Comparison of ENCODE assay signal across 15 cellular contexts in the genomic region with DNA sequence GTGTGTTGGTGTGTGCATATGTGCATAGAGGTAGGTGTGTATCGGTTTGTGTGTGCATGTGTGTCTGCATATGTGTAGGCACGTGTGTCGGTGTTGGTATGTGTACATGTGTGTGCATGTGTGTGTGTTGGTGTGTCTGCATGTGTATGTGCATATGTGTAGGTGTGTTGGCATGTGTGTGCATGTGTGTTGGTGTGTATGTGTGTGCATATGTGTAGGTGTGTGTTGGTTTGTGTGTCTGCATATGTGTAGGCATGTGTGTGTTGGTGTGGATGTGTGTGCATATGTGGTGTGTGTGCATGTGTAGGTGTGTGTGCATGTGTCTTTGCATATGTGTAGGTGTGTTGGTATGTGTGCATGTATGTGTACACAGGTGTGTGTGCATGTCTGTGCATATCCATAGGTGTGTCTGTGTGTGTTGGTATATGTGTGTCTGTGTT. TPM values are rescaled to one million over a fixed set of nuclear protein-coding genes. Genes with fewer than 3 reads are reported as not detected.
DNase-seq lines count a peak whose midpoint lies in the region; ATAC-seq, FAIRE-seq and TF ChIP-seq lines count a peak whose summit lies in the region.
"Had no signal": no experiment of that assay in that cellular context is flagged by ENCODE, and none has a peak within 500 bp of the region (broad histone marks: within the 10 kb centered on the region; RNA-seq: fewer than 3 reads in every experiment).

No MANE protein-coding gene starts in this region.

- H3K36me3 ChIP-seq in HepG2 (replicated peaks in 1 of 2; ENCODE audit: control insufficient read depth in 1 of 2, insufficient read depth in 2 of 2, low read length in 2 of 2) (no peaks in the 10 kb centered on the region), right lobe of liver (no peaks in the 10 kb centered on the region), K562 (ENCODE audit: control insufficient read depth, insufficient read depth, low read length) (no peaks in the 10 kb centered on the region), neuronal stem cell (replicated peaks in 1 of 2; ENCODE audit: control insufficient read depth in 2 of 2, insufficient read depth in 2 of 2, low read length in 2 of 2) (peaks cover 0 to 2% of the 10 kb centered on the region in 2 donors)
- H3K36me3 ChIP-seq: BLaER1 treated with 17β-estradiol and CSF1 and Interleukin-3, amounts not matched to agents 10 nM and 100 nM had no signal

- BruUV-seq in HepG2 (replicated peaks; lab: Mats Ljungman, UMichigan), result no TSS peak
- no TSS peak for BruUV-seq in K562 (replicated peaks; lab: Mats Ljungman, UMichigan)

- in situ Hi-C loops in HepG2 (cut with HindIII; ENCODE audit: extremely low pct_ligation_motif_present, low pct_unique_long_range_greater_than_20kb) (no loop called here), K562 (cut with MboI) (no loop called here)

- no peak overlapping the region for H2AK5ac ChIP-seq in neuronal stem cell (ENCODE audit: low read depth, low read length)

- H3K9me3 ChIP-seq in HepG2 (ENCODE audit: low read length) (no peaks in the 10 kb centered on the region), right lobe of liver (no peaks in the 10 kb centered on the region), K562 (replicated peaks; ENCODE audit: control insufficient read depth, insufficient read depth, low read depth, low read length) (no peaks in the 10 kb centered on the region; the same call in none of the 2 replicates), neuronal stem cell (replicated peaks in 1 of 2; ENCODE audit: control insufficient read depth in 2 of 2, insufficient read depth in 1 of 2, low read depth in 1 of 2, low read length in 2 of 2) (peaks cover 0 to 4% of the 10 kb centered on the region in 2 donors)

- no peak overlapping the region for H2BK15ac ChIP-seq in neuronal stem cell (ENCODE audit: low read length)

- TF ChIP-seq CTCF in HepG2 (CRISPR knock-in tag; IDR thresholded peaks at IDR 0.05) (no peak), right lobe of liver (IDR thresholded peaks at IDR 0.05) (no peak), K562 (IDR thresholded peaks at IDR 0.05 in 2 of 3, conservative IDR thresholded peaks at IDR 0.05 in 1 of 3; ENCODE audit: insufficient read depth in 2 of 3, low read depth in 1 of 3, low read length in 3 of 3) (no peak)

- no peak overlapping the region for H3K27ac ChIP-seq in HepG2 (ENCODE audit: extremely low read length, insufficient read depth, low read length)
- H3K27ac ChIP-seq in right lobe of liver, result no peak overlapping the region
- no peak overlapping the region for H3K27ac ChIP-seq in K562 (ENCODE audit: extremely low read depth, low read depth, low read length)
- H3K27ac ChIP-seq in neuronal stem cell (replicated peaks; ENCODE audit: low read length), result no peak overlapping the region
- H3K27ac ChIP-seq: BLaER1 treated with 17β-estradiol and CSF1 and Interleukin-3, amounts not matched to agents 10 nM and 100 nM had no signal

- no peaks in the 10 kb centered on the region for H4K20me1 ChIP-seq in HepG2 (ENCODE audit: insufficient read depth, low read length)
- H4K20me1 ChIP-seq in K562 (replicated peaks; ENCODE audit: control insufficient read depth, insufficient read depth, low read length), result 0 out of 2 replicates have a peak, but pooled peaks cover 5% of the 10 kb centered on the region

- TF ChIP-seq POLR2A in HepG2 (IDR thresholded peaks at IDR 0.05; ENCODE audit: insufficient read depth in 1 of 2, low read depth in 2 of 2, low read length in 2 of 2) (peak in 1 of 2 experiments; percentile 66; a peak in 3 of 4 replicates), right lobe of liver (IDR thresholded peaks at IDR 0.05) (no peak), K562 (conservative IDR thresholded peaks at IDR 0.05) (no peak)

- H3K4me3 ChIP-seq in HepG2 (replicated peaks in 1 of 3; ENCODE audit: insufficient read depth in 1 of 3, low read depth in 2 of 3, low read length in 3 of 3), result no peak overlapping the region
- H3K4me3 ChIP-seq in right lobe of liver, result no peak overlapping the region
- no peak overlapping the region for H3K4me3 ChIP-seq in K562
- peak overlapping the region in 1 of 2 donors; percentile 73 for H3K4me3 ChIP-seq in neuronal stem cell (ENCODE audit: low read length in 2 of 2)
- H3K4me3 ChIP-seq: BLaER1 treated with 17β-estradiol and CSF1 and Interleukin-3, amounts not matched to agents 10 nM and 100 nM had no signal

- no peak overlapping the region for H4K8ac ChIP-seq in neuronal stem cell (ENCODE audit: low read depth, low read length)

- H3K27me3 ChIP-seq in HepG2 (ENCODE audit: control insufficient read depth in 1 of 2, insufficient read depth in 2 of 2, low read length in 2 of 2) (peaks cover 0 to 11% of the 10 kb centered on the region in 2 experiments; a peak in 2 of 5 replicates), right lobe of liver (peaks cover 0 to 8% of the 10 kb centered on the region in 2 donors), K562 (ENCODE audit: control insufficient read depth in 2 of 2, insufficient read depth in 2 of 2, low read length in 2 of 2) (peaks cover 8 to 49% of the 10 kb centered on the region in 2 experiments; a peak in 3 of 5 replicates), neuronal stem cell (ENCODE audit: control insufficient read depth in 3 of 3, insufficient read depth in 3 of 3, low read depth in 1 of 3, low read length in 3 of 3) (peaks cover 0 to 6% (median 2%) of the 10 kb centered on the region in 3 experiments)

- peaks cover 4% of the 10 kb centered on the region for H3K79me1 ChIP-seq in neuronal stem cell (ENCODE audit: low read depth, low read length)

- no peak for TF ChIP-seq RAD21 in HepG2 (CRISPR knock-in tag; IDR thresholded peaks at IDR 0.05)
- no peak for TF ChIP-seq RAD21 in K562 (CRISPR knock-in tag; conservative IDR thresholded peaks at IDR 0.05 in 1 of 2, IDR thresholded peaks at IDR 0.05 in 1 of 2)

- H2BK120ac ChIP-seq in neuronal stem cell (ENCODE audit: low read depth, low read length), result no peak overlapping the region

- FAIRE-seq in HepG2 (lab: Jason Lieb, UNC) (peak; percentile 82), K562 (lab: Jason Lieb, UNC) (no peak)
- FAIRE-seq: H54 had no signal

- CTCF ChIA-PET in HepG2 (lab: Yijun Ruan, JAX; ENCODE audit: low intra/inter-chr PET ratio, low total read pairs) (no interaction called here), K562 (lab: Yijun Ruan, JAX; ENCODE audit: low intra/inter-chr PET ratio) (no interaction called here)

- peaks cover 0 to 7% of the 10 kb centered on the region in 2 donors for H3K27me3 Mint-ChIP-seq in effector memory CD8-positive, alpha-beta T cell
- H3K27me3 Mint-ChIP-seq in activated naive CD8-positive, alpha-beta T cell treated with anti-CD3 and anti-CD28 coated beads, Interleukin-2, amount 50 U/mL, for 24 hours, result peaks cover 2% of the 10 kb centered on the region

- H3K14ac ChIP-seq in neuronal stem cell (ENCODE audit: low read length), result no peak overlapping the region

- H4K91ac ChIP-seq in neuronal stem cell (ENCODE audit: low read depth, low read length, poor library complexity), result no peak overlapping the region

- H2AFZ ChIP-seq in HepG2 (ENCODE audit: low read length) (no peak overlapping the region), K562 (ENCODE audit: low read depth, low read length) (no peak overlapping the region), neuronal stem cell (ENCODE audit: low read length) (no peak overlapping the region)

- no peak overlapping the region for H3K4me3 Mint-ChIP-seq in effector memory CD8-positive, alpha-beta T cell
- no peak overlapping the region for H3K4me3 Mint-ChIP-seq in activated naive CD8-positive, alpha-beta T cell treated with anti-CD3 and anti-CD28 coated beads, Interleukin-2, amount 50 U/mL, for 24 hours
- H3K4me3 Mint-ChIP-seq: CD4-positive, CD25-positive, alpha-beta regulatory T cell had no signal

- H3K4me1 ChIP-seq in HepG2 (ENCODE audit: insufficient read depth, low read length), result peaks cover 31% of the 10 kb centered on the region
- H3K4me1 ChIP-seq in right lobe of liver, result peaks cover 0 to 9% (median 0%) of the 10 kb centered on the region in 4 donors
- H3K4me1 ChIP-seq in K562 (replicated peaks in 1 of 2; ENCODE audit: control insufficient read depth in 2 of 2, insufficient read depth in 2 of 2, low read length in 2 of 2), result peaks cover 0 to 27% of the 10 kb centered on the region in 2 experiments; a peak in 3 of 5 replicates
- H3K4me1 ChIP-seq in neuronal stem cell (ENCODE audit: control insufficient read depth in 2 of 2, insufficient read depth in 1 of 2, low read depth in 1 of 2, low read length in 2 of 2), result peaks cover 10 to 13% of the 10 kb centered on the region in 2 donors

- H3K23ac ChIP-seq in neuronal stem cell (ENCODE audit: low read depth, low read length, poor library complexity), result no peak overlapping the region

- H3K36me3 Mint-ChIP-seq in effector memory CD8-positive, alpha-beta T cell (ENCODE audit: insufficient read depth), result no peaks in the 10 kb centered on the region
- H3K36me3 Mint-ChIP-seq in activated naive CD8-positive, alpha-beta T cell treated with anti-CD3 and anti-CD28 coated beads, Interleukin-2, amount 50 U/mL, for 24 hours (ENCODE audit: low read depth), result no peaks in the 10 kb centered on the region
- H3K36me3 Mint-ChIP-seq: CD4-positive, CD25-positive, alpha-beta regulatory T cell had no signal

- POLR2A ChIA-PET in HepG2 (lab: Yijun Ruan, JAX), result no interaction called here
- POLR2A ChIA-PET in K562 (lab: Yijun Ruan, JAX), result no interaction called here

- no peak overlapping the region for H2BK5ac ChIP-seq in neuronal stem cell (ENCODE audit: low read length)

- H3K9me3 Mint-ChIP-seq in effector memory CD8-positive, alpha-beta T cell, result no peaks in the 10 kb centered on the region
- no peaks in the 10 kb centered on the region for H3K9me3 Mint-ChIP-seq in activated naive CD8-positive, alpha-beta T cell treated with anti-CD3 and anti-CD28 coated beads, Interleukin-2, amount 50 U/mL, for 24 hours
- H3K9me3 Mint-ChIP-seq: CD4-positive, CD25-positive, alpha-beta regulatory T cell had no signal

- no peak overlapping the region for H3K4me2 ChIP-seq in HepG2 (ENCODE audit: low read depth, low read length)
- no peak overlapping the region for H3K4me2 ChIP-seq in K562 (ENCODE audit: insufficient read depth, low read length)
- H3K4me2 ChIP-seq in neuronal stem cell (ENCODE audit: insufficient read depth, low read length, poor library complexity, severe bottlenecking), result no peak overlapping the region
- H3K4me2 ChIP-seq: BLaER1 treated with 17β-estradiol and CSF1 and Interleukin-3, amounts not matched to agents 10 nM and 100 nM had no signal

- no peak for TF ChIP-seq EP300 in HepG2 (IDR thresholded peaks at IDR 0.05; ENCODE audit: low read depth in 2 of 2, low read length in 2 of 2)
- TF ChIP-seq EP300 in HepG2 (CRISPR knock-in tag; IDR thresholded peaks at IDR 0.05; ENCODE audit: borderline replicate concordance), result no peak
- no peak for TF ChIP-seq EP300 in K562 (IDR thresholded peaks at IDR 0.05; ENCODE audit: low read length)

- H3K27ac Mint-ChIP-seq in effector memory CD8-positive, alpha-beta T cell, result no peak overlapping the region
- H3K27ac Mint-ChIP-seq in activated naive CD8-positive, alpha-beta T cell treated with anti-CD3 and anti-CD28 coated beads, Interleukin-2, amount 50 U/mL, for 24 hours, result no peak overlapping the region
- H3K27ac Mint-ChIP-seq: CD4-positive, CD25-positive, alpha-beta regulatory T cell had no signal

- ATAC-seq in HepG2 (no peak), right lobe of liver (no peak), K562 (no peak), GM19351 (IDR thresholded peaks at IDR 0.05; ENCODE audit: unreplicated experiment) (no peak)
- ATAC-seq in effector memory CD8-positive, alpha-beta T cell (replicated peaks), result no peak
- ATAC-seq in activated naive CD8-positive, alpha-beta T cell treated with anti-CD3 and anti-CD28 coated beads, Interleukin-2, amount 50 U/mL, for 24 hours, result no peak
- ATAC-seq: HCT116 had no signal

- H3K9ac ChIP-seq in HepG2 (ENCODE audit: insufficient read depth, low read depth, low read length), result no peak overlapping the region
- no peak overlapping the region for H3K9ac ChIP-seq in K562 (ENCODE audit: insufficient read depth in 1 of 2, low read depth in 2 of 2, low read length in 2 of 2)
- peak overlapping the region; percentile 4 for H3K9ac ChIP-seq in neuronal stem cell (ENCODE audit: low read depth, low read length, poor library complexity)
- H3K9ac ChIP-seq: BLaER1 treated with 17β-estradiol and CSF1 and Interleukin-3, amounts not matched to agents 10 nM and 100 nM had no signal

- H3K79me2 ChIP-seq in HepG2 (ENCODE audit: insufficient read depth, low read length), result no peaks in the 10 kb centered on the region
- no peaks in the 10 kb centered on the region for H3K79me2 ChIP-seq in K562 (ENCODE audit: control insufficient read depth, insufficient read depth, low read length)

- no peak overlapping the region for H3K18ac ChIP-seq in neuronal stem cell (ENCODE audit: low read length)

- no peak overlapping the region for H3K4ac ChIP-seq in neuronal stem cell (ENCODE audit: low read length)

- H2BK12ac ChIP-seq in neuronal stem cell (ENCODE audit: low read length), result no peak overlapping the region

- no peak for DNase-seq in HepG2 (ENCODE audit: low spot score)
- DNase-seq in right lobe of liver, result no peak
- DNase-seq in K562 (ENCODE audit: extremely low read depth in 1 of 4, low spot score in 3 of 4), result no peak
- no peak for DNase-seq in neuronal stem cell (ENCODE audit: low spot score)
- no peak for DNase-seq in effector memory CD8-positive, alpha-beta T cell
- no peak for DNase-seq in activated naive CD8-positive, alpha-beta T cell treated with anti-CD3 and anti-CD28 coated beads, Interleukin-2, amount 50 U/mL, for 24 hours
- DNase-seq: 8988T; CD4-positive, CD25-positive, alpha-beta regulatory T cell; DMS53; Kasumi-1 had no signal

- no peaks in the 10 kb centered on the region for H3K9me1 ChIP-seq in K562 (ENCODE audit: control insufficient read depth, insufficient read depth, low read length)

- 93% methylated on average over 3 of the region's 3 CpGs for WGBS in HepG2 (ENCODE audit: low lambda C conversion rate)
- WGBS in right lobe of liver (ENCODE audit: insufficient coverage, low coverage, low lambda C conversion rate, missing lambda C conversion rate), result 94% methylated on average over 3 of the region's 3 CpGs
- WGBS in K562 (ENCODE audit: insufficient coverage, low coverage, missing lambda C conversion rate), result 20% methylated on average over 3 of the region's 3 CpGs
- WGBS in neuronal stem cell (ENCODE audit: extremely low coverage in 2 of 2, insufficient read length in 2 of 2, insufficient replicate concordance in 1 of 2), 2 donors, result no CpG with 5 or more reads among the region's 3 CpGs

- no peaks in the 10 kb centered on the region for H3K4me1 Mint-ChIP-seq in effector memory CD8-positive, alpha-beta T cell (ENCODE audit: low read depth in 2 of 2)
- H3K4me1 Mint-ChIP-seq in activated naive CD8-positive, alpha-beta T cell treated with anti-CD3 and anti-CD28 coated beads, Interleukin-2, amount 50 U/mL, for 24 hours, result peaks cover 2% of the 10 kb centered on the region

- intact Hi-C loops in HepG2 (cut with micrococcal nuclease; ENCODE audit: unreplicated experiment) (no loop called here), right lobe of liver (cut with DNase I) (no loop called here), K562 (cut with micrococcal nuclease) (no loop called here)

RNA-seq across cellular contexts. Expression of a gene that starts 3.9 kb away (rescaled TPM):
- total RNA-seq in HepG2 (2016; rRNA removed; fragmentation: Illumina TruSeq; extraction: Trizol) (6.1 and 8.4 TPM in 2 replicates), right lobe of liver (1 to 10 TPM in 2 of 6 experiments, under 1 TPM in 4; 0.31 to 1.2 (median 0.86) TPM), K562 (2014; rRNA removed) (0.24 TPM in 1 of 2 replicates, not detected in the other), K562 (2014; rRNA removed; fragmentation: Illumina TruSeq; extraction: Trizol) (0.10 TPM in 1 of 2 replicates, not detected in the other), K562 (2015; rRNA removed; fragmentation: Illumina TruSeq; extraction: Trizol) (0.11 TPM in 1 of 2 replicates, not detected in the other), K562 (2021) (0.51 and 0.55 TPM in 2 replicates)
- 1.5 and 2.0 TPM in 2 replicates for total RNA-seq in HepG2 (2016; cell fraction: cytosol; rRNA removed; fragmentation: Illumina TruSeq; extraction: Trizol; ENCODE audit: low read depth)
- total RNA-seq in HepG2 (2016; cell fraction: insoluble cytoplasmic fraction; rRNA removed; fragmentation: Illumina TruSeq; extraction: Trizol), result 5.3 and 9.5 TPM in 2 replicates
- 2.9 and 3.0 TPM in 2 replicates for total RNA-seq in HepG2 (2016; cell fraction: membrane; rRNA removed; fragmentation: Illumina TruSeq; extraction: Trizol)
- total RNA-seq in HepG2 (2016; cell fraction: nucleus; rRNA removed; fragmentation: Illumina TruSeq; extraction: Trizol), result 9.7 and 12.6 TPM in 2 replicates
- polyA plus RNA-seq in HepG2 (2011; rRNA removed) (2.9 and 5.2 TPM in 2 replicates), K562 (2011; rRNA removed) (0.43 and 0.50 TPM in 2 replicates), K562 (2014; fragmentation: Illumina TruSeq; extraction: Trizol) (0.29 TPM in 1 of 2 replicates, not detected in the other), K562 (2014; fragmentation: Nextera tagmentation; extraction: Ambion mirVana) (not detected), K562 (2014; rRNA removed) (0.25 and 0.26 TPM in 2 replicates)
- polyA plus RNA-seq in HepG2 (2011; cell fraction: cytosol; rRNA removed), result 2.9 and 4.3 TPM in 2 replicates
- 15.0 and 16.5 TPM in 2 replicates for polyA plus RNA-seq in HepG2 (2011; cell fraction: nucleus; rRNA removed)
- 4.4 and 8.0 TPM in 2 replicates for polyA plus RNA-seq in HepG2 (2012)
- polyA plus RNA-seq in HepG2 (2016; cell fraction: cytosol; fragmentation: Illumina TruSeq; extraction: Trizol; ENCODE audit: low read depth), result 0.54 and 0.65 TPM in 2 replicates
- polyA plus RNA-seq in HepG2 (2016; cell fraction: insoluble cytoplasmic fraction; fragmentation: Illumina TruSeq; extraction: Trizol; ENCODE audit: low read depth), result 5.7 and 6.0 TPM in 2 replicates
- polyA plus RNA-seq in HepG2 (2016; cell fraction: membrane; fragmentation: Illumina TruSeq; extraction: Trizol; ENCODE audit: low read depth), result 1.1 and 1.8 TPM in 2 replicates
- 14.7 and 18.3 TPM in 2 replicates for polyA plus RNA-seq in HepG2 (2016; cell fraction: nucleus; fragmentation: Illumina TruSeq; extraction: Trizol; ENCODE audit: insufficient read depth, low read depth)
- polyA minus RNA-seq in HepG2 (2011; rRNA and poly(A)+ RNA removed; ENCODE audit: low replicate concordance), result 20.3 and 42.0 TPM in 2 replicates
- polyA minus RNA-seq in HepG2 (2011; cell fraction: cytosol; rRNA and poly(A)+ RNA removed), result 7.4 and 11.0 TPM in 2 replicates
- polyA minus RNA-seq in HepG2 (2011; cell fraction: nucleus; rRNA and poly(A)+ RNA removed), result 3.6 and 4.6 TPM in 2 replicates
- 0.63 and 1.3 TPM in 2 replicates for total RNA-seq in K562 (2011; cell fraction: chromatin; rRNA removed; ENCODE audit: low replicate concordance)
- 1.3 TPM in 2 replicates for total RNA-seq in K562 (2011; cell fraction: nucleolus; rRNA removed)
- total RNA-seq in K562 (2011; cell fraction: nucleoplasm; rRNA removed), result 0.84 and 1.1 TPM in 2 replicates
- polyA plus RNA-seq in K562 (2011; cell fraction: cytosol; rRNA removed), result 0.46 and 1.1 TPM in 2 replicates
- polyA plus RNA-seq in K562 (2011; cell fraction: nucleus; rRNA removed), result 1.6 and 3.2 TPM in 2 replicates
- polyA plus RNA-seq in K562 (2012), result 0.18 and 0.32 TPM in 2 replicates
- polyA minus RNA-seq in K562 (2011; rRNA and poly(A)+ RNA removed), result not detected in 2 replicates
- polyA minus RNA-seq in K562 (2011; cell fraction: cytosol; rRNA and poly(A)+ RNA removed), result 1.0 and 1.1 TPM in 2 replicates
- polyA minus RNA-seq in K562 (2011; cell fraction: nucleus; rRNA and poly(A)+ RNA removed), result 0.78 and 1.5 TPM in 2 replicates
- polyA plus RNA-seq in neuronal stem cell (2013, experiment 1 of 2), result 5.6 TPM
- 5.4 TPM for polyA plus RNA-seq in neuronal stem cell (2013, experiment 2 of 2)
- total RNA-seq: CD4-positive, CD25-positive, alpha-beta regulatory T cell had no signal

RNA-seq across cellular contexts. Expression of a gene that starts 4.6 kb away (rescaled TPM):
- total RNA-seq in HepG2 (2016; rRNA removed; fragmentation: Illumina TruSeq; extraction: Trizol) (0.18 TPM in 1 of 2 replicates, not detected in the other), right lobe of liver (not detected), K562 (2014; rRNA removed) (not detected in 2 replicates), K562 (2014; rRNA removed; fragmentation: Illumina TruSeq; extraction: Trizol) (not detected in 2 replicates), K562 (2015; rRNA removed; fragmentation: Illumina TruSeq; extraction: Trizol) (not detected in 2 replicates), K562 (2021) (not detected in 2 replicates)
- total RNA-seq in HepG2 (2016; cell fraction: cytosol; rRNA removed; fragmentation: Illumina TruSeq; extraction: Trizol; ENCODE audit: low read depth), result 0.40 and 0.53 TPM in 2 replicates
- total RNA-seq in HepG2 (2016; cell fraction: insoluble cytoplasmic fraction; rRNA removed; fragmentation: Illumina TruSeq; extraction: Trizol), result 0.13 and 0.22 TPM in 2 replicates
- 0.25 and 0.28 TPM in 2 replicates for total RNA-seq in HepG2 (2016; cell fraction: membrane; rRNA removed; fragmentation: Illumina TruSeq; extraction: Trizol)
- total RNA-seq in HepG2 (2016; cell fraction: nucleus; rRNA removed; fragmentation: Illumina TruSeq; extraction: Trizol), result 0.28 TPM in 1 of 2 replicates, not detected in the other
- polyA plus RNA-seq in HepG2 (2011; rRNA removed) (0.18 and 0.24 TPM in 2 replicates), K562 (2011; rRNA removed) (not detected in 2 replicates), K562 (2014; fragmentation: Illumina TruSeq; extraction: Trizol) (not detected in 2 replicates), K562 (2014; fragmentation: Nextera tagmentation; extraction: Ambion mirVana) (not detected), K562 (2014; rRNA removed) (not detected in 2 replicates)
- polyA plus RNA-seq in HepG2 (2011; cell fraction: cytosol; rRNA removed), result 0.11 TPM in 1 of 2 replicates, not detected in the other
- 0.21 and 0.42 TPM in 2 replicates for polyA plus RNA-seq in HepG2 (2011; cell fraction: nucleus; rRNA removed)
- not detected in 2 replicates for polyA plus RNA-seq in HepG2 (2012)
- 0.29 and 0.34 TPM in 2 replicates for polyA plus RNA-seq in HepG2 (2016; cell fraction: cytosol; fragmentation: Illumina TruSeq; extraction: Trizol; ENCODE audit: low read depth)
- 0.39 and 0.44 TPM in 2 replicates for polyA plus RNA-seq in HepG2 (2016; cell fraction: insoluble cytoplasmic fraction; fragmentation: Illumina TruSeq; extraction: Trizol; ENCODE audit: low read depth)
- polyA plus RNA-seq in HepG2 (2016; cell fraction: membrane; fragmentation: Illumina TruSeq; extraction: Trizol; ENCODE audit: low read depth), result 0.14 and 0.19 TPM in 2 replicates
- polyA plus RNA-seq in HepG2 (2016; cell fraction: nucleus; fragmentation: Illumina TruSeq; extraction: Trizol; ENCODE audit: insufficient read depth, low read depth), result 0.36 TPM in 1 of 2 replicates, not detected in the other
- polyA minus RNA-seq in HepG2 (2011; rRNA and poly(A)+ RNA removed; ENCODE audit: low replicate concordance), result 0.09 and 0.18 TPM in 2 replicates
- polyA minus RNA-seq in HepG2 (2011; cell fraction: cytosol; rRNA and poly(A)+ RNA removed), result not detected in 2 replicates
- not detected in 2 replicates for polyA minus RNA-seq in HepG2 (2011; cell fraction: nucleus; rRNA and poly(A)+ RNA removed)
- not detected in 2 replicates for total RNA-seq in K562 (2011; cell fraction: chromatin; rRNA removed; ENCODE audit: low replicate concordance)
- not detected in 2 replicates for total RNA-seq in K562 (2011; cell fraction: nucleolus; rRNA removed)
- not detected in 2 replicates for total RNA-seq in K562 (2011; cell fraction: nucleoplasm; rRNA removed)
- not detected in 2 replicates for polyA plus RNA-seq in K562 (2011; cell fraction: cytosol; rRNA removed)
- polyA plus RNA-seq in K562 (2011; cell fraction: nucleus; rRNA removed), result not detected in 2 replicates
- not detected in 2 replicates for polyA plus RNA-seq in K562 (2012)
- polyA minus RNA-seq in K562 (2011; rRNA and poly(A)+ RNA removed), result not detected in 2 replicates
- not detected in 2 replicates for polyA minus RNA-seq in K562 (2011; cell fraction: cytosol; rRNA and poly(A)+ RNA removed)
- not detected in 2 replicates for polyA minus RNA-seq in K562 (2011; cell fraction: nucleus; rRNA and poly(A)+ RNA removed)
- polyA plus RNA-seq in neuronal stem cell (2013, experiment 1 of 2), result 0.06 TPM
- 0.04 TPM for polyA plus RNA-seq in neuronal stem cell (2013, experiment 2 of 2)
- total RNA-seq: CD4-positive, CD25-positive, alpha-beta regulatory T cell; HT-29 had no signal
- polyA plus RNA-seq: CD4-positive, CD25-positive, alpha-beta regulatory T cell had no signal

RNA-seq across cellular contexts. Expression of a gene that starts 52.9 kb away (rescaled TPM):
- total RNA-seq in HepG2 (2016; rRNA removed; fragmentation: Illumina TruSeq; extraction: Trizol), result 11.1 and 16.8 TPM in 2 replicates
- 2.2 and 3.5 TPM in 2 replicates for total RNA-seq in HepG2 (2016; cell fraction: cytosol; rRNA removed; fragmentation: Illumina TruSeq; extraction: Trizol; ENCODE audit: low read depth)
- 8.4 and 18.4 TPM in 2 replicates for total RNA-seq in HepG2 (2016; cell fraction: insoluble cytoplasmic fraction; rRNA removed; fragmentation: Illumina TruSeq; extraction: Trizol)
- 5.8 and 6.2 TPM in 2 replicates for total RNA-seq in HepG2 (2016; cell fraction: membrane; rRNA removed; fragmentation: Illumina TruSeq; extraction: Trizol)
- 10.7 and 12.3 TPM in 2 replicates for total RNA-seq in HepG2 (2016; cell fraction: nucleus; rRNA removed; fragmentation: Illumina TruSeq; extraction: Trizol)
- polyA plus RNA-seq in HepG2 (2011; rRNA removed), result 5.0 and 5.6 TPM in 2 replicates
- polyA plus RNA-seq in HepG2 (2011; cell fraction: cytosol; rRNA removed), result 3.0 and 5.8 TPM in 2 replicates
- 31.7 and 46.2 TPM in 2 replicates for polyA plus RNA-seq in HepG2 (2011; cell fraction: nucleus; rRNA removed)
- polyA plus RNA-seq in HepG2 (2012), result 6.3 and 6.8 TPM in 2 replicates
- 2.7 and 3.3 TPM in 2 replicates for polyA plus RNA-seq in HepG2 (2016; cell fraction: cytosol; fragmentation: Illumina TruSeq; extraction: Trizol; ENCODE audit: low read depth)
- 11.8 and 13.5 TPM in 2 replicates for polyA plus RNA-seq in HepG2 (2016; cell fraction: insoluble cytoplasmic fraction; fragmentation: Illumina TruSeq; extraction: Trizol; ENCODE audit: low read depth)
- polyA plus RNA-seq in HepG2 (2016; cell fraction: membrane; fragmentation: Illumina TruSeq; extraction: Trizol; ENCODE audit: low read depth), result 4.3 and 4.6 TPM in 2 replicates
- polyA plus RNA-seq in HepG2 (2016; cell fraction: nucleus; fragmentation: Illumina TruSeq; extraction: Trizol; ENCODE audit: insufficient read depth, low read depth), result 35.7 and 41.4 TPM in 2 replicates
- polyA minus RNA-seq in HepG2 (2011; rRNA and poly(A)+ RNA removed; ENCODE audit: low replicate concordance), result 4.8 and 5.8 TPM in 2 replicates
- polyA minus RNA-seq in HepG2 (2011; cell fraction: cytosol; rRNA and poly(A)+ RNA removed), result 3.0 and 4.2 TPM in 2 replicates
- polyA minus RNA-seq in HepG2 (2011; cell fraction: nucleus; rRNA and poly(A)+ RNA removed), result 7.6 and 8.0 TPM in 2 replicates
- 1 to 10 TPM; 1.5 to 4.3 (median 2.1) TPM for total RNA-seq in right lobe of liver
- total RNA-seq in K562 (2011; cell fraction: chromatin; rRNA removed; ENCODE audit: low replicate concordance), result 15.6 and 46.2 TPM in 2 replicates
- total RNA-seq in K562 (2011; cell fraction: nucleolus; rRNA removed), result 30.3 and 31.2 TPM in 2 replicates
- 11.7 and 22.0 TPM in 2 replicates for total RNA-seq in K562 (2011; cell fraction: nucleoplasm; rRNA removed)
- total RNA-seq in K562 (2014; rRNA removed), result 18.3 and 21.2 TPM in 2 replicates
- 0.99 and 1.2 TPM in 2 replicates for total RNA-seq in K562 (2014; rRNA removed; fragmentation: Illumina TruSeq; extraction: Trizol)
- total RNA-seq in K562 (2015; rRNA removed; fragmentation: Illumina TruSeq; extraction: Trizol), result 6.3 and 8.8 TPM in 2 replicates
- 14.9 and 16.7 TPM in 2 replicates for total RNA-seq in K562 (2021)
- polyA plus RNA-seq in K562 (2011; rRNA removed), result 2.3 and 4.7 TPM in 2 replicates
- 3.2 and 5.1 TPM in 2 replicates for polyA plus RNA-seq in K562 (2011; cell fraction: cytosol; rRNA removed)
- 21.2 and 39.0 TPM in 2 replicates for polyA plus RNA-seq in K562 (2011; cell fraction: nucleus; rRNA removed)
- 16.5 and 26.3 TPM in 2 replicates for polyA plus RNA-seq in K562 (2012)
- polyA plus RNA-seq in K562 (2014; fragmentation: Illumina TruSeq; extraction: Trizol), result 1.7 and 5.3 TPM in 2 replicates
- polyA plus RNA-seq in K562 (2014; fragmentation: Nextera tagmentation; extraction: Ambion mirVana), result under 1 TPM; 0.24 to 0.34 TPM
- 12.4 and 17.1 TPM in 2 replicates for polyA plus RNA-seq in K562 (2014; rRNA removed)
- 1.1 and 1.4 TPM in 2 replicates for polyA minus RNA-seq in K562 (2011; rRNA and poly(A)+ RNA removed)
- polyA minus RNA-seq in K562 (2011; cell fraction: cytosol; rRNA and poly(A)+ RNA removed), result 4.2 and 7.9 TPM in 2 replicates
- 7.3 and 8.8 TPM in 2 replicates for polyA minus RNA-seq in K562 (2011; cell fraction: nucleus; rRNA and poly(A)+ RNA removed)
- polyA plus RNA-seq in neuronal stem cell (2013, experiment 1 of 2), result 14.7 TPM
- polyA plus RNA-seq in neuronal stem cell (2013, experiment 2 of 2), result 14.1 TPM
